1 cellular context compared by ENCODE assay signal in the genomic region with DNA sequence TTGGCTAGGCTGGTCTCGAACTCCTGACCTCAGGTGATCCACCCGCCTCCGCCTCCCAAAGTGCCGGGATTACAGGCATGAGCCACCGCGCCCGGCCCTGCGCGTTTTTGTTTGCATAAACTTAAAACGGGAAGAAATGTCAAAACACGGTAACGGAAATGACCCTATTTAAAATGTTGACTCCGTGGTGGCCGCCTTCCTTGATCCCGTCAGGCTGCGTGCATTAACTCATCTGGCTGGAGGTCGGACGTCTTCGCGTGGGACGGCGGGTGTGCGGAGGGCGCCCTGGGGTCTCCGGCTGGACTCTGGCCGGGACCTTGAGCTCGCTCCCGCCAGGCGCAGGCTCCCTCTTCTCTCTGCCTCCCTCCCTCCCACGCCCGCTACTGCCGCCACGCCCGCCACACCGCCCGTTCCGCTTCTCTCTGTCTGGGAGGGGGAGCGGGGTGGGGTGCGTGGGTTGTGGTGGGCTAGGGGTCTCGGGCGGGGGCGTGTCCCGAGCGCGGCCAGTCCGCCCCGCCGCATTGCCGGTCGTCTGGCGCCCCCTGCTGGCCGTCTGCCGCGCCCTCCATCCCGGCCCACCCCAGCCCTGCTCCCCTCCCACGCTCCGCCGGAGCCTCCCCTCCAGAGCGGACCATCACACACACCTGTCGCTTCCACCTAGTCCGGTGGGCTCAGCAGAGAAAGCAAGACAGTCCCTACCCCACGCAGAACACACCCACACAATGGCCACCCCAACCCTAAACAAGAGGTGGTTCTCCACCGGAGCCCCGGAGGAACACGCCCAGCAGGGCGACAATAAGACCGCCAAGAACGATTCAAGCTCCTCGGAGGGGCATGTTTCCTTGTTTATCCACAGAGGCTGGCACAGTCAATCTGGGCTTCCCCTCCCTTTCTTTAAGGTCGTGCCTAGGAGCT.
A peak's percentile ranks its signal among the peaks of the same experiment; 100 is the strongest.
TF ChIP-seq lines count a peak whose summit lies in the region.

No MANE protein-coding gene starts in this region.

TF ChIP-seq in HepG2, 621 proteins besides CTCF, POLR2A, EP300 and RAD21 (continued from another document and continues in another):
- TF ChIP-seq, protein P1, sequence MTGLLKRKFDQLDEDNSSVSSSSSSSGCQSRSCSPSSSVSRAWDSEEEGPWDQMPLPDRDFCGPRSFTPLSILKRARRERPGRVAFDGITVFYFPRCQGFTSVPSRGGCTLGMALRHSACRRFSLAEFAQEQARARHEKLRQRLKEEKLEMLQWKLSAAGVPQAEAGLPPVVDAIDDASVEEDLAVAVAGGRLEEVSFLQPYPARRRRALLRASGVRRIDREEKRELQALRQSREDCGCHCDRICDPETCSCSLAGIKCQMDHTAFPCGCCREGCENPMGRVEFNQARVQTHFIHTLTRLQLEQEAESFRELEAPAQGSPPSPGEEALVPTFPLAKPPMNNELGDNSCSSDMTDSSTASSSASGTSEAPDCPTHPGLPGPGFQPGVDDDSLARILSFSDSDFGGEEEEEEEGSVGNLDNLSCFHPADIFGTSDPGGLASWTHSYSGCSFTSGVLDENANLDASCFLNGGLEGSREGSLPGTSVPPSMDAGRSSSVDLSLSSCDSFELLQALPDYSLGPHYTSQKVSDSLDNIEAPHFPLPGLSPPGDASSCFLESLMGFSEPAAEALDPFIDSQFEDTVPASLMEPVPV (CRISPR knock-in tag; IDR thresholded peaks at IDR 0.05): no peak
- peak; percentile 64; the same call in 1 of the 2 replicates for TF ChIP-seq GATAD2A (CRISPR knock-in tag; IDR thresholded peaks at IDR 0.05)
- TF ChIP-seq NR2F6 (IDR thresholded peaks at IDR 0.05): no peak
- peak; percentile 29; the same call in 1 of the 2 replicates for TF ChIP-seq NR2F6 (CRISPR knock-in tag; IDR thresholded peaks at IDR 0.05)
- TF ChIP-seq NFATC3 (CRISPR knock-in tag; IDR thresholded peaks at IDR 0.05): no peak
- TF ChIP-seq, protein P2, sequence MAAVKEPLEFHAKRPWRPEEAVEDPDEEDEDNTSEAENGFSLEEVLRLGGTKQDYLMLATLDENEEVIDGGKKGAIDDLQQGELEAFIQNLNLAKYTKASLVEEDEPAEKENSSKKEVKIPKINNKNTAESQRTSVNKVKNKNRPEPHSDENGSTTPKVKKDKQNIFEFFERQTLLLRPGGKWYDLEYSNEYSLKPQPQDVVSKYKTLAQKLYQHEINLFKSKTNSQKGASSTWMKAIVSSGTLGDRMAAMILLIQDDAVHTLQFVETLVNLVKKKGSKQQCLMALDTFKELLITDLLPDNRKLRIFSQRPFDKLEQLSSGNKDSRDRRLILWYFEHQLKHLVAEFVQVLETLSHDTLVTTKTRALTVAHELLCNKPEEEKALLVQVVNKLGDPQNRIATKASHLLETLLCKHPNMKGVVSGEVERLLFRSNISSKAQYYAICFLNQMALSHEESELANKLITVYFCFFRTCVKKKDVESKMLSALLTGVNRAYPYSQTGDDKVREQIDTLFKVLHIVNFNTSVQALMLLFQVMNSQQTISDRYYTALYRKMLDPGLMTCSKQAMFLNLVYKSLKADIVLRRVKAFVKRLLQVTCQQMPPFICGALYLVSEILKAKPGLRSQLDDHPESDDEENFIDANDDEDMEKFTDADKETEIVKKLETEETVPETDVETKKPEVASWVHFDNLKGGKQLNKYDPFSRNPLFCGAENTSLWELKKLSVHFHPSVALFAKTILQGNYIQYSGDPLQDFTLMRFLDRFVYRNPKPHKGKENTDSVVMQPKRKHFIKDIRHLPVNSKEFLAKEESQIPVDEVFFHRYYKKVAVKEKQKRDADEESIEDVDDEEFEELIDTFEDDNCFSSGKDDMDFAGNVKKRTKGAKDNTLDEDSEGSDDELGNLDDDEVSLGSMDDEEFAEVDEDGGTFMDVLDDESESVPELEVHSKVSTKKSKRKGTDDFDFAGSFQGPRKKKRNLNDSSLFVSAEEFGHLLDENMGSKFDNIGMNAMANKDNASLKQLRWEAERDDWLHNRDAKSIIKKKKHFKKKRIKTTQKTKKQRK (IDR thresholded peaks at IDR 0.05; ENCODE audit: low read length): no peak
- TF ChIP-seq ZNF501 (CRISPR knock-in tag; IDR thresholded peaks at IDR 0.05): no peak
- TF ChIP-seq ZNF12 (CRISPR knock-in tag; IDR thresholded peaks at IDR 0.05): no peak
- TF ChIP-seq TEAD3 (CRISPR knock-in tag; optimal IDR thresholded peaks at IDR 0.05; ENCODE audit: borderline replicate concordance): no peak
- TF ChIP-seq, protein P3, sequence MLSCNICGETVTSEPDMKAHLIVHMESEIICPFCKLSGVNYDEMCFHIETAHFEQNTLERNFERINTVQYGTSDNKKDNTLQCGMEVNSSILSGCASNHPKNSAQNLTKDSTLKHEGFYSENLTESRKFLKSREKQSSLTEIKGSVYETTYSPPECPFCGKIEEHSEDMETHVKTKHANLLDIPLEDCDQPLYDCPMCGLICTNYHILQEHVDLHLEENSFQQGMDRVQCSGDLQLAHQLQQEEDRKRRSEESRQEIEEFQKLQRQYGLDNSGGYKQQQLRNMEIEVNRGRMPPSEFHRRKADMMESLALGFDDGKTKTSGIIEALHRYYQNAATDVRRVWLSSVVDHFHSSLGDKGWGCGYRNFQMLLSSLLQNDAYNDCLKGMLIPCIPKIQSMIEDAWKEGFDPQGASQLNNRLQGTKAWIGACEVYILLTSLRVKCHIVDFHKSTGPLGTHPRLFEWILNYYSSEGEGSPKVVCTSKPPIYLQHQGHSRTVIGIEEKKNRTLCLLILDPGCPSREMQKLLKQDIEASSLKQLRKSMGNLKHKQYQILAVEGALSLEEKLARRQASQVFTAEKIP (CRISPR knock-in tag; IDR thresholded peaks at IDR 0.05; ENCODE audit: borderline replicate concordance): no peak
- TF ChIP-seq, protein P4, sequence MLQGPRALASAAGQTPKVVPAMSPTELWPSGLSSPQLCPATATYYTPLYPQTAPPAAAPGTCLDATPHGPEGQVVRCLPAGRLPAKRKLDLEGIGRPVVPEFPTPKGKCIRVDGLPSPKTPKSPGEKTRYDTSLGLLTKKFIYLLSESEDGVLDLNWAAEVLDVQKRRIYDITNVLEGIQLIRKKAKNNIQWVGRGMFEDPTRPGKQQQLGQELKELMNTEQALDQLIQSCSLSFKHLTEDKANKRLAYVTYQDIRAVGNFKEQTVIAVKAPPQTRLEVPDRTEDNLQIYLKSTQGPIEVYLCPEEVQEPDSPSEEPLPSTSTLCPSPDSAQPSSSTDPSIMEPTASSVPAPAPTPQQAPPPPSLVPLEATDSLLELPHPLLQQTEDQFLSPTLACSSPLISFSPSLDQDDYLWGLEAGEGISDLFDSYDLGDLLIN (CRISPR knock-in tag; IDR thresholded peaks at IDR 0.05; ENCODE audit: borderline replicate concordance): no peak
- TF ChIP-seq, protein P5, sequence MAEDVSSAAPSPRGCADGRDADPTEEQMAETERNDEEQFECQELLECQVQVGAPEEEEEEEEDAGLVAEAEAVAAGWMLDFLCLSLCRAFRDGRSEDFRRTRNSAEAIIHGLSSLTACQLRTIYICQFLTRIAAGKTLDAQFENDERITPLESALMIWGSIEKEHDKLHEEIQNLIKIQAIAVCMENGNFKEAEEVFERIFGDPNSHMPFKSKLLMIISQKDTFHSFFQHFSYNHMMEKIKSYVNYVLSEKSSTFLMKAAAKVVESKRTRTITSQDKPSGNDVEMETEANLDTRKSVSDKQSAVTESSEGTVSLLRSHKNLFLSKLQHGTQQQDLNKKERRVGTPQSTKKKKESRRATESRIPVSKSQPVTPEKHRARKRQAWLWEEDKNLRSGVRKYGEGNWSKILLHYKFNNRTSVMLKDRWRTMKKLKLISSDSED (CRISPR knock-in tag; IDR thresholded peaks at IDR 0.05): no peak
- no peak for TF ChIP-seq FLYWCH1 (CRISPR knock-in tag; IDR thresholded peaks at IDR 0.05)
- no peak for TF ChIP-seq ZNF3 (CRISPR knock-in tag; IDR thresholded peaks at IDR 0.05)
- no peak for TF ChIP-seq ZNF724P (CRISPR knock-in tag; IDR thresholded peaks at IDR 0.05; ENCODE audit: borderline replicate concordance)
- TF ChIP-seq ZNF547 (CRISPR knock-in tag; IDR thresholded peaks at IDR 0.05): no peak
- no peak for TF ChIP-seq ZNF558 (CRISPR knock-in tag; IDR thresholded peaks at IDR 0.05; ENCODE audit: borderline replicate concordance)
- no peak for TF ChIP-seq ZNF460 (CRISPR knock-in tag; IDR thresholded peaks at IDR 0.05; ENCODE audit: borderline replicate concordance)
- TF ChIP-seq, protein P6, sequence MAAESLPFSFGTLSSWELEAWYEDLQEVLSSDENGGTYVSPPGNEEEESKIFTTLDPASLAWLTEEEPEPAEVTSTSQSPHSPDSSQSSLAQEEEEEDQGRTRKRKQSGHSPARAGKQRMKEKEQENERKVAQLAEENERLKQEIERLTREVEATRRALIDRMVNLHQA (CRISPR knock-in tag; IDR thresholded peaks at IDR 0.05): no peak
- TF ChIP-seq FOXK1 (CRISPR knock-in tag; IDR thresholded peaks at IDR 0.05; ENCODE audit: borderline replicate concordance, low read depth): no peak
- TF ChIP-seq, protein P7, sequence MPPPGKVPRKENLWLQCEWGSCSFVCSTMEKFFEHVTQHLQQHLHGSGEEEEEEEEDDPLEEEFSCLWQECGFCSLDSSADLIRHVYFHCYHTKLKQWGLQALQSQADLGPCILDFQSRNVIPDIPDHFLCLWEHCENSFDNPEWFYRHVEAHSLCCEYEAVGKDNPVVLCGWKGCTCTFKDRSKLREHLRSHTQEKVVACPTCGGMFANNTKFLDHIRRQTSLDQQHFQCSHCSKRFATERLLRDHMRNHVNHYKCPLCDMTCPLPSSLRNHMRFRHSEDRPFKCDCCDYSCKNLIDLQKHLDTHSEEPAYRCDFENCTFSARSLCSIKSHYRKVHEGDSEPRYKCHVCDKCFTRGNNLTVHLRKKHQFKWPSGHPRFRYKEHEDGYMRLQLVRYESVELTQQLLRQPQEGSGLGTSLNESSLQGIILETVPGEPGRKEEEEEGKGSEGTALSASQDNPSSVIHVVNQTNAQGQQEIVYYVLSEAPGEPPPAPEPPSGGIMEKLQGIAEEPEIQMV (CRISPR knock-in tag; IDR thresholded peaks at IDR 0.05; ENCODE audit: low read depth): no peak
- no peak for TF ChIP-seq ZNF225 (CRISPR knock-in tag; IDR thresholded peaks at IDR 0.05)
- TF ChIP-seq NFIC (IDR thresholded peaks at IDR 0.05; ENCODE audit: low read length): no peak
- peak; percentile 23; the same call in 1 of the 2 replicates for TF ChIP-seq ETV5 (CRISPR knock-in tag; IDR thresholded peaks at IDR 0.05; ENCODE audit: borderline replicate concordance)
- TF ChIP-seq SMAD9 (CRISPR knock-in tag; IDR thresholded peaks at IDR 0.05): no peak
- TF ChIP-seq CHD4 (IDR thresholded peaks at IDR 0.05; ENCODE audit: borderline replicate concordance, low read length): no peak
- no peak for TF ChIP-seq ZNF138 (CRISPR knock-in tag; IDR thresholded peaks at IDR 0.05; ENCODE audit: low read depth)
- TF ChIP-seq, protein P8, sequence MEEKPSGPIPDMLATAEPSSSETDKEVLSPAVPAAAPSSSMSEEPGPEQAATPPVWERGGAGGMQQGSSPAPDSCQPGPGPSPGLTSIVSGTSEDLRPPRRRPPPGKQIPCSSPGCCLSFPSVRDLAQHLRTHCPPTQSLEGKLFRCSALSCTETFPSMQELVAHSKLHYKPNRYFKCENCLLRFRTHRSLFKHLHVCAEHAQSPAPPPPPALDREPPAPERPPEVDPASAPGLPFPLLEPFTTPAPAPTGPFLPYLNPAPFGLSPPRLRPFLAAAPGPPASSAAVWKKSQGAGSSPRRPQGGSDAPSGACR (CRISPR knock-in tag; IDR thresholded peaks at IDR 0.05): no peak
- no peak for TF ChIP-seq ZNF75D (CRISPR knock-in tag; IDR thresholded peaks at IDR 0.05; ENCODE audit: borderline replicate concordance)
- TF ChIP-seq ZNF552 (CRISPR knock-in tag; IDR thresholded peaks at IDR 0.05; ENCODE audit: borderline replicate concordance): no peak
- TF ChIP-seq, protein P9, sequence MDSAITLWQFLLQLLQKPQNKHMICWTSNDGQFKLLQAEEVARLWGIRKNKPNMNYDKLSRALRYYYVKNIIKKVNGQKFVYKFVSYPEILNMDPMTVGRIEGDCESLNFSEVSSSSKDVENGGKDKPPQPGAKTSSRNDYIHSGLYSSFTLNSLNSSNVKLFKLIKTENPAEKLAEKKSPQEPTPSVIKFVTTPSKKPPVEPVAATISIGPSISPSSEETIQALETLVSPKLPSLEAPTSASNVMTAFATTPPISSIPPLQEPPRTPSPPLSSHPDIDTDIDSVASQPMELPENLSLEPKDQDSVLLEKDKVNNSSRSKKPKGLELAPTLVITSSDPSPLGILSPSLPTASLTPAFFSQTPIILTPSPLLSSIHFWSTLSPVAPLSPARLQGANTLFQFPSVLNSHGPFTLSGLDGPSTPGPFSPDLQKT (CRISPR knock-in tag; IDR thresholded peaks at IDR 0.05; ENCODE audit: borderline replicate concordance): no peak
- no peak for TF ChIP-seq LCORL (IDR thresholded peaks at IDR 0.05)
- TF ChIP-seq LCORL (CRISPR knock-in tag; IDR thresholded peaks at IDR 0.05): peak; percentile 83
- TF ChIP-seq SIN3A (IDR thresholded peaks at IDR 0.05; ENCODE audit: borderline replicate concordance, low read depth, low read length): no peak
- TF ChIP-seq RXRB (CRISPR knock-in tag; IDR thresholded peaks at IDR 0.05; ENCODE audit: borderline replicate concordance): peak; percentile 30; the same call in 1 of the 2 replicates
- TF ChIP-seq AGO2 (optimal IDR thresholded peaks at IDR 0.05; ENCODE audit: low read depth, low read length): no peak
- TF ChIP-seq, protein P10, sequence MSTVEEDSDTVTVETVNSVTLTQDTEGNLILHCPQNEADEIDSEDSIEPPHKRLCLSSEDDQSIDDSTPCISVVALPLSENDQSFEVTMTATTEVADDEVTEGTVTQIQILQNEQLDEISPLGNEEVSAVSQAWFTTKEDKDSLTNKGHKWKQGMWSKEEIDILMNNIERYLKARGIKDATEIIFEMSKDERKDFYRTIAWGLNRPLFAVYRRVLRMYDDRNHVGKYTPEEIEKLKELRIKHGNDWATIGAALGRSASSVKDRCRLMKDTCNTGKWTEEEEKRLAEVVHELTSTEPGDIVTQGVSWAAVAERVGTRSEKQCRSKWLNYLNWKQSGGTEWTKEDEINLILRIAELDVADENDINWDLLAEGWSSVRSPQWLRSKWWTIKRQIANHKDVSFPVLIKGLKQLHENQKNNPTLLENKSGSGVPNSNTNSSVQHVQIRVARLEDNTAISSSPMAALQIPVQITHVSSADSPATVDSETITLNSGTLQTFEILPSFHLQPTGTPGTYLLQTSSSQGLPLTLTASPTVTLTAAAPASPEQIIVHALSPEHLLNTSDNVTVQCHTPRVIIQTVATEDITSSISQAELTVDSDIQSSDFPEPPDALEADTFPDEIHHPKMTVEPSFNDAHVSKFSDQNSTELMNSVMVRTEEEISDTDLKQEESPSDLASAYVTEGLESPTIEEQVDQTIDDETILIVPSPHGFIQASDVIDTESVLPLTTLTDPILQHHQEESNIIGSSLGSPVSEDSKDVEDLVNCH (CRISPR knock-in tag; IDR thresholded peaks at IDR 0.05): no peak
- no peak for TF ChIP-seq RBAK (CRISPR knock-in tag; IDR thresholded peaks at IDR 0.05)
- no peak for TF ChIP-seq ZNF766 (CRISPR knock-in tag; IDR thresholded peaks at IDR 0.05; ENCODE audit: borderline replicate concordance)
- TF ChIP-seq, protein P11, sequence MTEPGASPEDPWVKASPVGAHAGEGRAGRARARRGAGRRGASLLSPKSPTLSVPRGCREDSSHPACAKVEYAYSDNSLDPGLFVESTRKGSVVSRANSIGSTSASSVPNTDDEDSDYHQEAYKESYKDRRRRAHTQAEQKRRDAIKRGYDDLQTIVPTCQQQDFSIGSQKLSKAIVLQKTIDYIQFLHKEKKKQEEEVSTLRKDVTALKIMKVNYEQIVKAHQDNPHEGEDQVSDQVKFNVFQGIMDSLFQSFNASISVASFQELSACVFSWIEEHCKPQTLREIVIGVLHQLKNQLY (CRISPR knock-in tag; IDR thresholded peaks at IDR 0.05): no peak
- no peak for TF ChIP-seq THAP11 (CRISPR knock-in tag; IDR thresholded peaks at IDR 0.05)
